1 cellular context compared by ENCODE assay signal in genomic region chr11:120207517-120207916, GRCh38.
TF ChIP-seq lines count a peak whose summit lies in the region.

No MANE protein-coding gene starts in this region.

TF ChIP-seq in IMR-90, 13 proteins besides CTCF, POLR2A, EP300 and RAD21:
- TF ChIP-seq NFE2L2 (IDR thresholded peaks at IDR 0.05; ENCODE audit: low read depth, low read length) (no peak), CEBPB (IDR thresholded peaks at IDR 0.05; ENCODE audit: low read depth, low read length) (peak; percentile 87), MAZ (IDR thresholded peaks at IDR 0.05; ENCODE audit: borderline replicate concordance, low read depth, low read length) (no peak), CHD1 (IDR thresholded peaks at IDR 0.05; ENCODE audit: low read depth, low read length) (no peak)
- TF ChIP-seq, protein P1, sequence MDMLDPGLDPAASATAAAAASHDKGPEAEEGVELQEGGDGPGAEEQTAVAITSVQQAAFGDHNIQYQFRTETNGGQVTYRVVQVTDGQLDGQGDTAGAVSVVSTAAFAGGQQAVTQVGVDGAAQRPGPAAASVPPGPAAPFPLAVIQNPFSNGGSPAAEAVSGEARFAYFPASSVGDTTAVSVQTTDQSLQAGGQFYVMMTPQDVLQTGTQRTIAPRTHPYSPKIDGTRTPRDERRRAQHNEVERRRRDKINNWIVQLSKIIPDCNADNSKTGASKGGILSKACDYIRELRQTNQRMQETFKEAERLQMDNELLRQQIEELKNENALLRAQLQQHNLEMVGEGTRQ (IDR thresholded peaks at IDR 0.05; ENCODE audit: low read depth, low read length) = no peak
